ENCODE assay signal across 10 cellular contexts in the genomic region with DNA sequence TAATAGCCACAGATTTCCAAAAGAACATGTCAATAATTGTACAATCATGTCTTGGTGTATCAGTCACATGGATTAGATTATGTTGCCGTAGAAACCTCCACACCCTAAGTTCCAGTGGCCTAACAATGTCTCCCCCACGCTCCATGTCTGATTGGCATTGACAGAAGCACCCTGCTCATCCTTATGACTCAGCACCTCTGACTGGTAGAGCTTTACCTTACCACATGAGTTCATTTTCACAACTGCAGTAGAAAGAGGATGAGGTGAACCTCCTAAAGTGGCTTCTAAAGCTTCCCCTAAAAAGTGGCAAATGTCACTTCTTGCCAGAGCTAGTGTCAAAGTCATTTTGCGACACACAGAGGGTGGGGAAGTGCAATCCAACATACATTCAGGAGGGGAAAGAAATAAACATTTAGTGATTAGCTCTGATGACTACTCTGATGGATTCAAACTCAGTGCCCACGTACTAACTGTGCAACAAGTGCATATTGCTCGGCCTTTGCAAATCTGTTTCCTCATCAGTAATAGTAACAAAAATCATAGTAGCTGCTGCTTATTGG. TPM values are rescaled to one million over a fixed set of nuclear protein-coding genes. Genes with fewer than 3 reads are reported as not detected.
A peak's percentile ranks its signal among the peaks of the same experiment; 100 is the strongest.
DNase-seq lines count a peak whose midpoint lies in the region; ATAC-seq and TF ChIP-seq lines count a peak whose summit lies in the region.
"Had no signal": no experiment of that assay in that cellular context is flagged by ENCODE, and none has a peak within 500 bp of the region (broad histone marks: within the 10 kb centered on the region; RNA-seq: fewer than 3 reads in every experiment).

No MANE protein-coding gene starts in this region.

- H4K20me1 ChIP-seq in smooth muscle cell (ENCODE audit: low read depth) = no peaks in the 10 kb centered on the region

- no peaks in the 10 kb centered on the region for H3K79me2 ChIP-seq in smooth muscle cell (ENCODE audit: low read depth)

- H3K4me2 ChIP-seq in smooth muscle cell = no peak overlapping the region

- no peaks in the 10 kb centered on the region for H3K27me3 ChIP-seq in smooth muscle cell (ENCODE audit: low read depth)

- no peak overlapping the region for H3K27ac ChIP-seq in smooth muscle cell (ENCODE audit: low read depth)

- peak; percentile 91 for DNase-seq in MV-4-11 (lab: John Stamatoyannopoulos, UW)
- DNase-seq in naive B cell = no peak
- DNase-seq in NCI-H524 treated with DMSO at 0.1 percent for 48 hours (lab: John Stamatoyannopoulos, UW) = no peak
- DNase-seq in NCI-H2081 (lab: John Stamatoyannopoulos, UW) = no peak
- no peak for DNase-seq in smooth muscle cell (lab: John Stamatoyannopoulos, UW; ENCODE audit: unreplicated experiment)
- DNase-seq: T-cell had no signal

- no peaks in the 10 kb centered on the region for H3K36me3 Mint-ChIP-seq in naive B cell
- H3K36me3 Mint-ChIP-seq: T-cell had no signal

- no peak for TF ChIP-seq CTCF in smooth muscle cell (IDR thresholded peaks at IDR 0.05; ENCODE audit: borderline replicate concordance, insufficient read depth, poor library complexity, severe bottlenecking)

- H2AFZ ChIP-seq in smooth muscle cell (ENCODE audit: low read depth) = no peak overlapping the region

- 71% methylated on average over 5 of the region's 5 CpGs for WGBS in smooth muscle cell (ENCODE audit: low lambda C conversion rate)

- no peaks in the 10 kb centered on the region for H3K9me3 ChIP-seq in smooth muscle cell (replicated peaks; ENCODE audit: low read depth)

- H3K9ac ChIP-seq in smooth muscle cell (ENCODE audit: low read depth) = no peak overlapping the region

- peak overlapping the region in 1 of 8 donors; percentile 5 for H3K4me3 Mint-ChIP-seq in naive B cell
- H3K4me3 Mint-ChIP-seq: dendritic cell treated with granulocyte-macrophage colony-stimulating factor and Interleukin-4, amounts not matched to agents 40 ng/mL and 50 ng/mL, for 4 days; T-cell had no signal

- ATAC-seq in GM18867 (IDR thresholded peaks at IDR 0.05; ENCODE audit: unreplicated experiment) = peak; percentile 95
- ATAC-seq in HG02678 (IDR thresholded peaks at IDR 0.05; ENCODE audit: unreplicated experiment) = peak; percentile 69
- ATAC-seq in naive B cell (ENCODE audit: low read depth in 2 of 2) = peak; percentile 52 to 63
- ATAC-seq: T-cell had no signal

- no peak overlapping the region for H3K4me3 ChIP-seq in smooth muscle cell

- H3K9me3 Mint-ChIP-seq in naive B cell = peaks cover 0 to 6% (median 3%) of the 10 kb centered on the region in 7 donors
- H3K9me3 Mint-ChIP-seq: activated T-helper 2 cell treated with anti-CD3 and anti-CD28 coated beads, Interferon-gamma antibody, Interleukin-2, Interleukin-4, amounts not matched to agents 10 μg/mL and 5 μg/mL and 100 μg/mL, durations not matched to agents 14 hours and 24 hours and 36 hours had no signal

- no peaks in the 10 kb centered on the region for H3K36me3 ChIP-seq in smooth muscle cell (ENCODE audit: low read depth)

- no peaks in the 10 kb centered on the region for H3K27me3 Mint-ChIP-seq in naive B cell

- H3K4me1 ChIP-seq in smooth muscle cell (ENCODE audit: low read depth) = no peaks in the 10 kb centered on the region

- peaks cover 47 to 74% (median 56%) of the 10 kb centered on the region in 3 donors for H3K4me1 Mint-ChIP-seq in naive B cell
- H3K4me1 Mint-ChIP-seq: T-cell had no signal

- no peaks in the 10 kb centered on the region for H3F3A ChIP-seq in smooth muscle cell (ENCODE audit: low read depth)

- peak overlapping the region in 4 of 6 donors; percentile 3 to 60 (median 36) for H3K27ac Mint-ChIP-seq in naive B cell
- H3K27ac Mint-ChIP-seq: activated T-helper 2 cell treated with anti-CD3 and anti-CD28 coated beads, Interferon-gamma antibody, Interleukin-2, Interleukin-4, amounts not matched to agents 10 μg/mL and 5 μg/mL and 100 μg/mL, durations not matched to agents 14 hours and 24 hours and 36 hours; dendritic cell treated with granulocyte-macrophage colony-stimulating factor and Interleukin-4, amounts not matched to agents 40 ng/mL and 50 ng/mL, for 4 days; T-cell had no signal

RNA-seq across cellular contexts. Expression of a gene that starts 30.6 kb away (rescaled TPM):
- polyA plus RNA-seq in naive B cell (ENCODE audit: low read depth in 6 of 6) (under 1 TPM in 1 of 6 donors, not detected in 5; 0.39 TPM), smooth muscle cell (not detected in 2 replicates)
- not detected in 2 replicates for total RNA-seq in smooth muscle cell
- total RNA-seq: activated T-helper 2 cell treated with anti-CD3 and anti-CD28 coated beads, Interferon-gamma antibody, Interleukin-2, Interleukin-4, amounts not matched to agents 10 μg/mL and 5 μg/mL and 100 μg/mL, durations not matched to agents 14 hours and 24 hours and 36 hours; T-cell had no signal

RNA-seq across cellular contexts. Expression of a gene that starts 39.5 kb away (rescaled TPM):
- polyA plus RNA-seq in naive B cell (ENCODE audit: low read depth in 6 of 6) = 1 to 10 TPM; 1.5 to 5.3 (median 2.8) TPM
- total RNA-seq in smooth muscle cell = 14.7 and 18.6 TPM in 2 replicates
- polyA plus RNA-seq in smooth muscle cell = 5.5 and 7.4 TPM in 2 replicates

RNA-seq across cellular contexts. Expression of a gene that starts 51.8 kb away (rescaled TPM):
- polyA plus RNA-seq in naive B cell (ENCODE audit: low read depth in 6 of 6) (10 to 100 TPM; 31.7 to 61.5 (median 41.1) TPM), smooth muscle cell (20.1 and 25.8 TPM in 2 replicates)
- 22.6 and 28.7 TPM in 2 replicates for total RNA-seq in smooth muscle cell
